Comparison of ENCODE assay signal across 21 cellular contexts in genomic region chr5:33712664-33713063, GRCh38.
"Had no signal": no experiment of that assay in that cellular context is flagged by ENCODE, and none has a peak within 500 bp of the region (broad histone marks: within the 10 kb centered on the region; RNA-seq: fewer than 3 reads in every experiment).

No MANE protein-coding gene starts in this region.

- H3K27ac Mint-ChIP-seq: natural killer cell treated with Interleukin-12 subunit alpha and Interleukin-12 subunit beta and Interleukin-15 and Interleukin-18, amount 100 ng/mL, for 72 hours; neural progenitor cell; type B pancreatic cell had no signal

- H3K27me3 Mint-ChIP-seq: memory B cell; natural killer cell treated with Interleukin-12 subunit alpha and Interleukin-12 subunit beta and Interleukin-15 and Interleukin-18, amount 100 ng/mL, for 72 hours; type B pancreatic cell had no signal

- FAIRE-seq: kidney had no signal

- H2AFZ ChIP-seq: hepatocyte, neural progenitor cell had no signal

- H3K9me3 ChIP-seq: ovary, thyroid gland, vagina had no signal

- H3K36me3 ChIP-seq: neural progenitor cell, ovary, right atrium auricular region, thyroid gland, vagina had no signal

- H3K4me3 ChIP-seq: dorsolateral prefrontal cortex, hepatocyte, neural progenitor cell, ovary, right atrium auricular region, smooth muscle cell, thyroid gland, vagina had no signal

- H3K27me3 ChIP-seq: dorsolateral prefrontal cortex, hepatocyte, neural progenitor cell, ovary, right atrium auricular region, thyroid gland, vagina had no signal

- ATAC-seq: natural killer cell treated with Interleukin-12 subunit alpha and Interleukin-12 subunit beta and Interleukin-15 and Interleukin-18, amount 100 ng/mL, for 72 hours had no signal

- H3K4me3 Mint-ChIP-seq: memory B cell; natural killer cell treated with Interleukin-12 subunit alpha and Interleukin-12 subunit beta and Interleukin-15 and Interleukin-18, amount 100 ng/mL, for 72 hours; neural progenitor cell; type B pancreatic cell had no signal

- H3K4me2 ChIP-seq: hepatocyte, neural progenitor cell, smooth muscle cell had no signal

- H3K9ac ChIP-seq: neural progenitor cell had no signal

- H3K4me1 ChIP-seq: neural progenitor cell, right atrium auricular region, thyroid gland had no signal

- H3K36me3 Mint-ChIP-seq: memory B cell; natural killer cell treated with Interleukin-12 subunit alpha and Interleukin-12 subunit beta and Interleukin-15 and Interleukin-18, amount 100 ng/mL, for 72 hours had no signal

- H3K79me2 ChIP-seq: hepatocyte had no signal

- H3K27ac ChIP-seq: hepatocyte, neural progenitor cell, ovary, thyroid gland, vagina had no signal

- DNase-seq: cortex of kidney; dorsolateral prefrontal cortex; effector CD8-positive, alpha-beta T cell; foreskin melanocyte; head of caudate nucleus; kidney; left cardiac atrium; midbrain; nucleus accumbens; ovary; stimulated activated CD4-positive, alpha-beta T cell treated with anti-CD3 and anti-CD28 coated beads, Interleukin-2, amount 100 ng/mL, for 48 hours; stimulated activated naive CD4-positive, alpha-beta T cell treated with Interleukin-2 at 50 U/mL for 16 hours; thyroid gland had no signal
